Comparison of ENCODE assay signal across 9 cellular contexts in genomic region chr16:87464691-87465300, GRCh38. TPM values are rescaled to one million over a fixed set of nuclear protein-coding genes. Genes with fewer than 3 reads are reported as not detected.
DNase-seq lines count a peak whose midpoint lies in the region; ATAC-seq and TF ChIP-seq lines count a peak whose summit lies in the region.
"Had no signal": no experiment of that assay in that cellular context is flagged by ENCODE, and none has a peak within 500 bp of the region (broad histone marks: within the 10 kb centered on the region; RNA-seq: fewer than 3 reads in every experiment).

No MANE protein-coding gene starts in this region.

- no peaks in the 10 kb centered on the region for H3K9me3 ChIP-seq in OCI-LY7 (ENCODE audit: low read length)
- H3K9me3 ChIP-seq in cardiac muscle cell (ENCODE audit: low read depth), result no peaks in the 10 kb centered on the region

- no peaks in the 10 kb centered on the region for H3K36me3 Mint-ChIP-seq in activated naive CD8-positive, alpha-beta T cell treated with anti-CD3 and anti-CD28 coated beads for 36 hours

- peaks cover 2% of the 10 kb centered on the region; the same call in 1 of the 2 replicates for H3K36me3 ChIP-seq in OCI-LY7 (ENCODE audit: insufficient read depth, low read length)
- no peaks in the 10 kb centered on the region for H3K36me3 ChIP-seq in cardiac muscle cell

- CTCF ChIA-PET in OCI-LY7 (lab: Charles Lee; ENCODE audit: unreplicated experiment), result no interaction called here

- H3K4me2 ChIP-seq in OCI-LY7 (ENCODE audit: low read length), result peak overlapping the region; percentile 39

- H3K9me2 ChIP-seq in OCI-LY7 (ENCODE audit: insufficient read depth, low read length), result no peaks in the 10 kb centered on the region

- H3K27me3 ChIP-seq in cardiac muscle cell, result no peaks in the 10 kb centered on the region

- DNase-seq in OCI-LY7 (ENCODE audit: low spot score) (no peak), cardiac muscle cell (ENCODE audit: low read depth in 1 of 2, low spot score in 1 of 2) (peak; percentile 49 to 94), pulmonary artery endothelial cell (ENCODE audit: low read depth, low spot score) (peak; percentile 58), NCI-H748 treated with DMSO at 0.1 percent for 48 hours (lab: John Stamatoyannopoulos, UW) (no peak), NCI-H2029 treated with DMSO at 0.1 percent for 48 hours (lab: John Stamatoyannopoulos, UW) (no peak)
- DNase-seq in activated naive CD8-positive, alpha-beta T cell treated with anti-CD3 and anti-CD28 coated beads for 36 hours, result peak; percentile 62

- H3K27ac ChIP-seq in OCI-LY7 (ENCODE audit: low read depth, low read length, poor library complexity, severe bottlenecking), result no peak overlapping the region
- peak overlapping the region; percentile 92 for H3K27ac ChIP-seq in cardiac muscle cell
- H3K27ac ChIP-seq: VCaP had no signal

- no peaks in the 10 kb centered on the region for H4K20me1 ChIP-seq in OCI-LY7 (ENCODE audit: insufficient read depth, low read length)

- H3K4me1 ChIP-seq in OCI-LY7 (ENCODE audit: insufficient read depth, low read length, poor library complexity, severe bottlenecking) (peaks cover 15% of the 10 kb centered on the region), cardiac muscle cell (ENCODE audit: low read depth) (peaks cover 33% of the 10 kb centered on the region)

- peaks cover 46% of the 10 kb centered on the region for H3K4me1 Mint-ChIP-seq in activated naive CD8-positive, alpha-beta T cell treated with anti-CD3 and anti-CD28 coated beads for 36 hours

- no peaks in the 10 kb centered on the region for H3K27me3 Mint-ChIP-seq in activated naive CD8-positive, alpha-beta T cell treated with anti-CD3 and anti-CD28 coated beads for 36 hours

- no peaks in the 10 kb centered on the region for H3K79me2 ChIP-seq in OCI-LY7 (ENCODE audit: insufficient read depth, low read depth, low read length)

- no TSS peak for BruUV-seq in OCI-LY7 (replicated peaks; lab: Mats Ljungman, UMichigan)

- H3K4me3 Mint-ChIP-seq in activated naive CD8-positive, alpha-beta T cell treated with anti-CD3 and anti-CD28 coated beads for 36 hours, result peak overlapping the region; percentile 69

- H3K9me3 Mint-ChIP-seq in activated naive CD8-positive, alpha-beta T cell treated with anti-CD3 and anti-CD28 coated beads for 36 hours, result no peaks in the 10 kb centered on the region

- ATAC-seq in GM18511 (IDR thresholded peaks at IDR 0.05; ENCODE audit: unreplicated experiment) (peak; percentile 54), HG02610 (IDR thresholded peaks at IDR 0.05; ENCODE audit: unreplicated experiment) (no peak)

- H3K27ac Mint-ChIP-seq in activated naive CD8-positive, alpha-beta T cell treated with anti-CD3 and anti-CD28 coated beads for 36 hours, result peak overlapping the region; percentile 95

- TF ChIP-seq CTCF in OCI-LY7 (conservative IDR thresholded peaks at IDR 0.05; ENCODE audit: low read length) (no peak), cardiac muscle cell (IDR thresholded peaks at IDR 0.05; ENCODE audit: low read depth, low read length) (no peak)

- intact Hi-C loops in OCI-LY7 (cut with micrococcal nuclease; ENCODE audit: unreplicated experiment), result no loop called here

- H2AFZ ChIP-seq in OCI-LY7 (ENCODE audit: low read length), result no peak overlapping the region

- H3K4me3 ChIP-seq in OCI-LY7 (ENCODE audit: low read depth, low read length, poor library complexity, severe bottlenecking) (no peak overlapping the region), cardiac muscle cell (no peak overlapping the region)

- POLR2A ChIA-PET in OCI-LY7 (lab: Charles Lee), result no interaction called here

RNA-seq across cellular contexts. Expression of gene ZCCHC14, which starts 28.0 kb away (rescaled TPM):
- total RNA-seq in OCI-LY7 (2014; rRNA removed; shearing (Covaris generic)), result 6.0 and 8.5 TPM in 2 replicates
- total RNA-seq in OCI-LY7 (2022) (17.1 and 19.6 TPM in 2 replicates), cardiac muscle cell (10.7 and 23.2 TPM in 2 replicates), pulmonary artery endothelial cell (6.4 and 9.2 TPM in 2 replicates)
- total RNA-seq in activated naive CD8-positive, alpha-beta T cell treated with anti-CD3 and anti-CD28 coated beads for 36 hours, result 1 to 10 TPM; 5.5 to 5.7 TPM
- polyA plus RNA-seq in cardiac muscle cell, result 7.9 and 8.2 TPM in 2 replicates

Comparison
In these comparisons a context has a peak if more than half of its experiments do, and no peak if none do; other contexts are left out.
1. DNase-seq: peak in activated naive CD8-positive, alpha-beta T cell treated with anti-CD3 and anti-CD28 coated beads for 36 hours (single experiment), cardiac muscle cell (2 of 2) and pulmonary artery endothelial cell (single experiment); none in OCI-LY7 (single experiment), NCI-H748 treated with DMSO at 0.1 percent for 48 hours (single experiment) and NCI-H2029 treated with DMSO at 0.1 percent for 48 hours (single experiment).